In the genomic region with DNA sequence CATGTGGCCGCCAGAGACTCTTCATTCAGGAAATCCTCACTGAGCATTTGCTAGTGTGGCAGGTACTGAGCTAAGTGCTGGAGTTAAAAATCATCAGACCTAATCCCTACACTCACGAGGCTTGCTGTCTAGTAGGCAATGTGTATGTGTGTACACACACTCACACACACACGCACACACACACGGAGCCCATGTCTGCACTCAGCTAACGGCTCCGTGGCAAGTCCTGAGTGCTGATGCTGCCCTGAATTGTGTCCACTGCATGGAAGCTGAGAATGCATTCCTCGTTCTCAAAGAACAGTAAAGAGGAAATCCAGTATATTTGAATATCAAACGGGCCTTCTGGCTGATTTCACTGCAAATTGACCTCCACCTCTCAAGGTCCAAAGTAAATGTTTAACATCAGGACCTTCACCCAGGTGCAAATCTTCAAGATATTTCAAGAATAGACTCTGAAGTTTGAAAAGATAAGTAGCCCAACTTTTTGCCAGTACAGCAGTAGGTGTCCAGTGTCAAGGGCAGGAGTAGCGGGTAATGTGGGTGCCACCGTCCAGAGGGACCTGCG, we compare ENCODE assay signal across 20 cellular contexts.
DNase-seq lines count a peak whose midpoint lies in the region; ATAC-seq, FAIRE-seq and TF ChIP-seq lines count a peak whose summit lies in the region.
"Had no signal": no experiment of that assay in that cellular context is flagged by ENCODE, and none has a peak within 500 bp of the region (broad histone marks: within the 10 kb centered on the region; RNA-seq: fewer than 3 reads in every experiment).

No MANE protein-coding gene starts in this region.

- H3K4me2 ChIP-seq in mammary epithelial cell (ENCODE audit: insufficient read depth, low read depth, low read length): no peak overlapping the region
- H3K4me2 ChIP-seq: A549 had no signal

- H3K9ac ChIP-seq in mammary epithelial cell (ENCODE audit: insufficient read depth, low read length): no peak overlapping the region

- H3K36me3 ChIP-seq in mammary epithelial cell (ENCODE audit: insufficient read depth, low read length) (peaks cover 43% of the 10 kb centered on the region), breast epithelium (no peaks in the 10 kb centered on the region), RWPE2 (ENCODE audit: low read depth) (peaks cover 99% of the 10 kb centered on the region), small intestine (ENCODE audit: control insufficient read depth in 2 of 2, insufficient read depth in 2 of 2, low read length in 2 of 2) (no peaks in the 10 kb centered on the region)
- H3K36me3 ChIP-seq: HAP-1 had no signal

- intact Hi-C loops in mammary epithelial cell (cut with micrococcal nuclease): no loop called here
- intact Hi-C loops in breast epithelium (cut with DNase I; ENCODE audit: low total_unique reads): no loop called here

- in situ Hi-C loops in mammary epithelial cell (cut with MboI; ENCODE audit: low sequenced_read_pairs in 2 of 2): loop anchor here in 1 of 2 donors (5.0 kb wide), 1 partner anchor 41 kb away; no protein-coding TSS in a partner anchor

- no peaks in the 10 kb centered on the region for H4K20me1 ChIP-seq in mammary epithelial cell (ENCODE audit: insufficient read depth, low read length)

- FAIRE-seq in small intestine (lab: Jason Lieb, UNC): no peak
- FAIRE-seq: A549, D721Med, G401.6, GM12891, GM18507 had no signal

- H3K27me3 ChIP-seq in mammary epithelial cell (ENCODE audit: insufficient read depth, low read length) (no peaks in the 10 kb centered on the region), breast epithelium (no peaks in the 10 kb centered on the region), RWPE2 (ENCODE audit: insufficient read depth, poor library complexity, severe bottlenecking) (no peaks in the 10 kb centered on the region), small intestine (ENCODE audit: control insufficient read depth in 2 of 2, insufficient read depth in 2 of 2, low read length in 2 of 2) (no peaks in the 10 kb centered on the region)

- peaks cover 87% of the 10 kb centered on the region for H3K79me2 ChIP-seq in mammary epithelial cell (ENCODE audit: insufficient read depth, low read length)

- TF ChIP-seq POLR2A in breast epithelium (IDR thresholded peaks at IDR 0.05): no peak

- no peak for ATAC-seq in RWPE2 (ENCODE audit: low read depth)
- ATAC-seq in GM21423 (IDR thresholded peaks at IDR 0.05; ENCODE audit: unreplicated experiment): no peak
- ATAC-seq: A549 had no signal

- H3K4me1 ChIP-seq in mammary epithelial cell (ENCODE audit: insufficient read depth, low read length) (peaks cover 61% of the 10 kb centered on the region), breast epithelium (no peaks in the 10 kb centered on the region), RWPE2 (ENCODE audit: insufficient read depth, poor library complexity, severe bottlenecking) (peaks cover 50% of the 10 kb centered on the region), small intestine (ENCODE audit: control insufficient read depth in 2 of 2, insufficient read depth in 1 of 2, low read depth in 1 of 2, low read length in 1 of 2) (peaks cover 0 to 3% of the 10 kb centered on the region in 2 donors)
- H3K4me1 ChIP-seq: Caco-2, HAP-1 had no signal

- WGBS in mammary epithelial cell (ENCODE audit: low coverage, missing lambda C conversion rate): 88% methylated on average over 9 of the region's 11 CpGs
- WGBS in small intestine, 3 donors: 49 to 77% (median 65%) methylated on average over 11 of the region's 11 CpGs

- DNase-seq in mammary epithelial cell: peak; percentile 62
- DNase-seq in breast epithelium (ENCODE audit: low spot score in 2 of 2): no peak
- no peak for DNase-seq in RWPE2 (ENCODE audit: low spot score)
- DNase-seq in epithelial cell of prostate (ENCODE audit: low read depth, low spot score): no peak
- DNase-seq in small intestine: peak; percentile 53
- no peak for DNase-seq in COLO829 (ENCODE audit: low spot score)
- no peak for DNase-seq in cerebellum (ENCODE audit: low spot score)
- DNase-seq: C1 segment of cervical spinal cord; Caco-2; CD4-positive, CD25-positive, alpha-beta regulatory T cell; CD8-positive, alpha-beta memory T cell; GOT3 had no signal

- dilution Hi-C loops in mammary epithelial cell (cut with HindIII; ENCODE audit: low sequenced_read_pairs): no loop called here

- H3K4me3 ChIP-seq in mammary epithelial cell (replicated peaks in 1 of 3; ENCODE audit: insufficient read depth in 1 of 3, low read depth in 2 of 3, low read length in 3 of 3) (no peak overlapping the region), breast epithelium (no peak overlapping the region), RWPE2 (ENCODE audit: severe bottlenecking) (no peak overlapping the region), small intestine (ENCODE audit: low read depth in 1 of 2, low read length in 2 of 2) (no peak overlapping the region)
- H3K4me3 ChIP-seq: A549, HAP-1 had no signal

- CTCF ChIA-PET in mammary epithelial cell (lab: Charles Lee; ENCODE audit: low non-redundant PET): no interaction called here

- H3K27ac ChIP-seq in mammary epithelial cell (ENCODE audit: insufficient read depth, low read depth, low read length): no peak overlapping the region
- H3K27ac ChIP-seq in breast epithelium: no peak overlapping the region
- H3K27ac ChIP-seq in RWPE2 (ENCODE audit: poor library complexity, severe bottlenecking): peak overlapping the region; percentile 96
- peak overlapping the region; percentile 83 for H3K27ac ChIP-seq in epithelial cell of prostate
- no peak overlapping the region for H3K27ac ChIP-seq in small intestine (ENCODE audit: low read depth in 1 of 2, low read length in 1 of 2)
- H3K27ac ChIP-seq: 22Rv1, A549 had no signal

- H2AFZ ChIP-seq in mammary epithelial cell (ENCODE audit: low read depth, low read length): no peak overlapping the region

- BruUV-seq in mammary epithelial cell (replicated peaks; lab: Mats Ljungman, UMichigan): no TSS peak

- H3K9me3 ChIP-seq in mammary epithelial cell (replicated peaks; ENCODE audit: insufficient read depth, low read length) (no peaks in the 10 kb centered on the region), breast epithelium (no peaks in the 10 kb centered on the region), RWPE2 (ENCODE audit: severe bottlenecking) (no peaks in the 10 kb centered on the region), small intestine (ENCODE audit: control insufficient read depth, low read depth) (no peaks in the 10 kb centered on the region)
- H3K9me3 ChIP-seq: A549, Caco-2, HAP-1 had no signal

- TF ChIP-seq CTCF in mammary epithelial cell (conservative IDR thresholded peaks at IDR 0.05 in 1 of 2, IDR thresholded peaks at IDR 0.05 in 1 of 2; ENCODE audit: extremely low read depth in 1 of 2, insufficient read depth in 1 of 2, low read depth in 1 of 2, low read length in 2 of 2) (no peak), breast epithelium (IDR thresholded peaks at IDR 0.05) (no peak), RWPE2 (IDR thresholded peaks at IDR 0.05; ENCODE audit: poor library complexity, severe bottlenecking) (no peak)

Comparison
In these comparisons a context has a peak if more than half of its experiments do, and no peak if none do; other contexts are left out.
1. DNase-seq: peak in mammary epithelial cell (single experiment) and small intestine (single experiment); none in breast epithelium (0 of 2), RWPE2 (single experiment), epithelial cell of prostate (single experiment), COLO829 (single experiment) and cerebellum (single experiment).
2. H3K27ac ChIP-seq: peak in RWPE2 (single experiment) and epithelial cell of prostate (single experiment); none in mammary epithelial cell (single experiment), breast epithelium (0 of 2) and small intestine (0 of 2).